In genomic region chr19:615619-616018, GRCh38 we compare ENCODE assay signal across 15 cellular contexts. TPM values are rescaled to one million over a fixed set of nuclear protein-coding genes. Genes with fewer than 3 reads are reported as not detected.
DNase-seq lines count a peak whose midpoint lies in the region; ATAC-seq and TF ChIP-seq lines count a peak whose summit lies in the region.
"Had no signal": no experiment of that assay in that cellular context is flagged by ENCODE, and none has a peak within 500 bp of the region (broad histone marks: within the 10 kb centered on the region; RNA-seq: fewer than 3 reads in every experiment).

No MANE protein-coding gene starts in this region.

- no peak for TF ChIP-seq CTCF in Caco-2 (IDR thresholded peaks at IDR 0.05; ENCODE audit: insufficient read depth in 1 of 2, low read depth in 1 of 2, low read length in 1 of 2, severe bottlenecking in 1 of 2, unreplicated experiment in 1 of 2)

- H3K27me3 ChIP-seq in Caco-2 (replicated peaks; ENCODE audit: control insufficient read depth, insufficient read depth, low read length) = no peaks in the 10 kb centered on the region
- H3K27me3 ChIP-seq: uterus had no signal

- CTCF ChIA-PET in activated CD4-positive, alpha-beta T cell treated with anti-CD3 and anti-CD28 coated beads, Interleukin-2, amount 10 ng/mL, durations not matched to agents 7 days and 5 days (lab: Charles Lee) = no interaction called here
- CTCF ChIA-PET in Caco-2 (lab: Charles Lee) = no interaction called here

- intact Hi-C loops in Caco-2 (cut with micrococcal nuclease; ENCODE audit: unreplicated experiment) = no loop called here

- peaks cover 27% of the 10 kb centered on the region for H3K36me3 Mint-ChIP-seq in activated CD4-positive, alpha-beta T cell treated with anti-CD3 and anti-CD28 coated beads, Interleukin-2, amount 10 ng/mL, durations not matched to agents 7 days and 5 days (ENCODE audit: low read depth)
- H3K36me3 Mint-ChIP-seq in immature natural killer cell = peaks cover 3 to 13% (median 3%) of the 10 kb centered on the region in 3 donors
- peaks cover 31% of the 10 kb centered on the region for H3K36me3 Mint-ChIP-seq in Caco-2 (ENCODE audit: insufficient read depth, unreplicated experiment)

- BruUV-seq in Caco-2 (replicated peaks; lab: Mats Ljungman, UMichigan) = no TSS peak

- no peaks in the 10 kb centered on the region; the same call in 1 of the 2 replicates for H3K36me3 ChIP-seq in Caco-2 (ENCODE audit: control insufficient read depth, insufficient read depth, low read length)
- H3K36me3 ChIP-seq: uterus had no signal

- DNase-seq in activated CD4-positive, alpha-beta T cell treated with anti-CD3 and anti-CD28 coated beads, Interleukin-2, amount 10 ng/mL, durations not matched to agents 7 days and 5 days = no peak
- no peak for DNase-seq in activated CD4-positive, alpha-beta T cell treated with anti-CD3 and anti-CD28 coated beads for 1 hour
- DNase-seq in astrocyte of the hippocampus (ENCODE audit: low read depth, low spot score) (peak; percentile 48), immature natural killer cell (no peak), renal cortical epithelial cell (ENCODE audit: low read depth) (peak; percentile 16), Caco-2 (no peak)
- DNase-seq: 8988T; activated CD4-positive, alpha-beta T cell treated with anti-CD3 and anti-CD28 coated beads for 48 hours; NCI-H1048; uterus had no signal

- no peaks in the 10 kb centered on the region for H3K9me3 Mint-ChIP-seq in activated CD4-positive, alpha-beta T cell treated with anti-CD3 and anti-CD28 coated beads, Interleukin-2, amount 10 ng/mL, durations not matched to agents 7 days and 5 days
- H3K9me3 Mint-ChIP-seq in immature natural killer cell = no peaks in the 10 kb centered on the region
- no peaks in the 10 kb centered on the region for H3K9me3 Mint-ChIP-seq in Caco-2 (ENCODE audit: unreplicated experiment)
- H3K9me3 Mint-ChIP-seq: stimulated activated effector memory CD8-positive, alpha-beta T cell treated with anti-CD3 and anti-CD28 coated beads, Interleukin-12 subunit alpha, Interleukin-12 subunit beta, amount 100 ng/mL, for 72 hours; T-helper 2 cell treated with Interferon-gamma antibody and Interleukin-4, amounts not matched to agents 5 μg/mL and 100 μg/mL, for 36 hours had no signal

- ATAC-seq in HG03045 (IDR thresholded peaks at IDR 0.05; ENCODE audit: unreplicated experiment) (no peak), HG02981 (IDR thresholded peaks at IDR 0.05; ENCODE audit: unreplicated experiment) (no peak)
- ATAC-seq: stimulated activated effector memory CD8-positive, alpha-beta T cell treated with anti-CD3 and anti-CD28 coated beads, Interleukin-12 subunit alpha, Interleukin-12 subunit beta, amount 100 ng/mL, for 72 hours had no signal

- H3K4me3 Mint-ChIP-seq in activated CD4-positive, alpha-beta T cell treated with anti-CD3 and anti-CD28 coated beads, Interleukin-2, amount 10 ng/mL, durations not matched to agents 7 days and 5 days = no peak overlapping the region
- H3K4me3 Mint-ChIP-seq in immature natural killer cell (peak overlapping the region; percentile 68 to 79 (median 71)), Caco-2 (ENCODE audit: unreplicated experiment) (no peak overlapping the region)
- H3K4me3 Mint-ChIP-seq: stimulated activated effector memory CD8-positive, alpha-beta T cell treated with anti-CD3 and anti-CD28 coated beads, Interleukin-12 subunit alpha, Interleukin-12 subunit beta, amount 100 ng/mL, for 72 hours; T-helper 2 cell treated with Interferon-gamma antibody and Interleukin-4, amounts not matched to agents 5 μg/mL and 100 μg/mL, for 36 hours had no signal

- H3K4me1 ChIP-seq in Caco-2 = no peaks in the 10 kb centered on the region
- H3K4me1 ChIP-seq: uterus had no signal

- H3K4me3 ChIP-seq in Caco-2 (ENCODE audit: low read depth, low read length) = no peak overlapping the region
- H3K4me3 ChIP-seq: uterus had no signal

- peak overlapping the region; percentile 31 for H3K27ac Mint-ChIP-seq in activated CD4-positive, alpha-beta T cell treated with anti-CD3 and anti-CD28 coated beads, Interleukin-2, amount 10 ng/mL, durations not matched to agents 7 days and 5 days
- H3K27ac Mint-ChIP-seq in immature natural killer cell (no peak overlapping the region), Caco-2 (ENCODE audit: unreplicated experiment) (no peak overlapping the region)
- H3K27ac Mint-ChIP-seq: stimulated activated effector memory CD8-positive, alpha-beta T cell treated with anti-CD3 and anti-CD28 coated beads, Interleukin-12 subunit alpha, Interleukin-12 subunit beta, amount 100 ng/mL, for 72 hours; T-helper 2 cell treated with Interferon-gamma antibody and Interleukin-4, amounts not matched to agents 5 μg/mL and 100 μg/mL, for 36 hours had no signal

- POLR2A ChIA-PET in activated CD4-positive, alpha-beta T cell treated with anti-CD3 and anti-CD28 coated beads, Interleukin-2, amount 10 ng/mL, durations not matched to agents 7 days and 5 days (lab: Charles Lee) = no interaction called here
- POLR2A ChIA-PET in Caco-2 (lab: Charles Lee) = no interaction called here

- no peaks in the 10 kb centered on the region for H3K27me3 Mint-ChIP-seq in activated CD4-positive, alpha-beta T cell treated with anti-CD3 and anti-CD28 coated beads, Interleukin-2, amount 10 ng/mL, durations not matched to agents 7 days and 5 days
- H3K27me3 Mint-ChIP-seq in immature natural killer cell (ENCODE audit: low read depth in 3 of 3) (peaks cover 0 to 5% (median 3%) of the 10 kb centered on the region in 3 donors), Caco-2 (ENCODE audit: insufficient read depth, unreplicated experiment) (no peaks in the 10 kb centered on the region)

- no peaks in the 10 kb centered on the region for H3K9me3 ChIP-seq in Caco-2
- H3K9me3 ChIP-seq: uterus had no signal

- peaks cover 15% of the 10 kb centered on the region for H3K4me1 Mint-ChIP-seq in activated CD4-positive, alpha-beta T cell treated with anti-CD3 and anti-CD28 coated beads, Interleukin-2, amount 10 ng/mL, durations not matched to agents 7 days and 5 days
- H3K4me1 Mint-ChIP-seq in immature natural killer cell (peaks cover 16 to 19% of the 10 kb centered on the region in 2 donors), Caco-2 (ENCODE audit: low read depth, unreplicated experiment) (no peaks in the 10 kb centered on the region)

RNA-seq across cellular contexts. Expression of gene POLRMT, which starts 17.7 kb away (rescaled TPM):
- total RNA-seq in activated CD4-positive, alpha-beta T cell treated with anti-CD3 and anti-CD28 coated beads, Interleukin-2, amount 10 ng/mL, durations not matched to agents 7 days and 5 days = 10 to 100 TPM; 42.1 to 52.3 TPM
- polyA plus RNA-seq in immature natural killer cell = 10 to 100 TPM; 26.6 to 38.1 (median 37.5) TPM
- total RNA-seq in renal cortical epithelial cell = 22.6 and 46.3 TPM in 2 replicates
- total RNA-seq in Caco-2 (2022) = 93.3 and 95.8 TPM in 2 replicates

RNA-seq across cellular contexts. Expression of gene FGF22, which starts 24.1 kb away (rescaled TPM):
- total RNA-seq in activated CD4-positive, alpha-beta T cell treated with anti-CD3 and anti-CD28 coated beads, Interleukin-2, amount 10 ng/mL, durations not matched to agents 7 days and 5 days = under 1 TPM in 1 of 2 experiments, not detected in 1; 0.12 TPM
- polyA plus RNA-seq in immature natural killer cell = under 1 TPM in 1 of 3 donors, not detected in 2; 0.54 TPM
- total RNA-seq in renal cortical epithelial cell (0.10 TPM in 1 of 2 replicates, not detected in the other), Caco-2 (2022) (0.68 TPM in 1 of 2 replicates, not detected in the other)
- total RNA-seq: kidney epithelial cell had no signal

RNA-seq across cellular contexts. Expression of gene HCN2, which starts 25.9 kb away (rescaled TPM):
- 1 to 10 TPM; 2.6 to 3.2 TPM for total RNA-seq in activated CD4-positive, alpha-beta T cell treated with anti-CD3 and anti-CD28 coated beads, Interleukin-2, amount 10 ng/mL, durations not matched to agents 7 days and 5 days
- not detected for polyA plus RNA-seq in immature natural killer cell
- total RNA-seq in renal cortical epithelial cell (0.55 TPM in 1 of 2 replicates, not detected in the other), Caco-2 (2022) (2.7 and 3.9 TPM in 2 replicates)

RNA-seq across cellular contexts. Expression of gene BSG, which starts 43.2 kb away (rescaled TPM):
- 100 to 1,000 TPM; 233 TPM for total RNA-seq in activated CD4-positive, alpha-beta T cell treated with anti-CD3 and anti-CD28 coated beads, Interleukin-2, amount 10 ng/mL, durations not matched to agents 7 days and 5 days
- polyA plus RNA-seq in immature natural killer cell = 100 to 1,000 TPM; 513 to 682 (median 576) TPM
- total RNA-seq in renal cortical epithelial cell (410 and 555 TPM in 2 replicates), Caco-2 (2022) (618 and 656 TPM in 2 replicates)

RNA-seq across cellular contexts. Expression of gene RNF126, which starts 47.4 kb away (rescaled TPM):
- total RNA-seq in activated CD4-positive, alpha-beta T cell treated with anti-CD3 and anti-CD28 coated beads, Interleukin-2, amount 10 ng/mL, durations not matched to agents 7 days and 5 days = 10 to 100 TPM; 71.5 to 80.3 TPM
- 100 to 1,000 TPM in 1 of 3 donors, 10 to 100 TPM in 2; 78.7 to 119 (median 94.4) TPM for polyA plus RNA-seq in immature natural killer cell
- total RNA-seq in renal cortical epithelial cell (19.8 and 23.4 TPM in 2 replicates), Caco-2 (2022) (74.6 and 77.9 TPM in 2 replicates)

Comparison
In these comparisons a context has a peak if more than half of its experiments do, and no peak if none do; other contexts are left out.
1. DNase-seq: peak in astrocyte of the hippocampus (single experiment) and renal cortical epithelial cell (single experiment); none in activated CD4-positive, alpha-beta T cell treated with anti-CD3 and anti-CD28 coated beads, Interleukin-2, amount 10 ng/mL, durations not matched to agents 7 days and 5 days (single experiment), activated CD4-positive, alpha-beta T cell treated with anti-CD3 and anti-CD28 coated beads for 1 hour (single experiment), immature natural killer cell (0 of 3) and Caco-2 (0 of 2).
2. H3K4me3 Mint-ChIP-seq: peak in immature natural killer cell (5 of 5); none in activated CD4-positive, alpha-beta T cell treated with anti-CD3 and anti-CD28 coated beads, Interleukin-2, amount 10 ng/mL, durations not matched to agents 7 days and 5 days (single experiment) and Caco-2 (single experiment).